9 cellular contexts compared by ENCODE assay signal in genomic region chr3:31567036-31567435, GRCh38. TPM values are rescaled to one million over a fixed set of nuclear protein-coding genes. Genes with fewer than 3 reads are reported as not detected.
DNase-seq lines count a peak whose midpoint lies in the region; ATAC-seq, FAIRE-seq and TF ChIP-seq lines count a peak whose summit lies in the region.
"Had no signal": no experiment of that assay in that cellular context is flagged by ENCODE, and none has a peak within 500 bp of the region (broad histone marks: within the 10 kb centered on the region; RNA-seq: fewer than 3 reads in every experiment).

No MANE protein-coding gene starts in this region.

- no peak overlapping the region for H2AFZ ChIP-seq in GM12878 (ENCODE audit: control insufficient read depth, low read depth, low read length)

- peak; percentile 73 for ATAC-seq in HG02938 (IDR thresholded peaks at IDR 0.05; ENCODE audit: unreplicated experiment)
- peak; percentile 80 for ATAC-seq in GM12878
- no peak for ATAC-seq in GM18870 (IDR thresholded peaks at IDR 0.05; ENCODE audit: unreplicated experiment)
- ATAC-seq in GM19395 (IDR thresholded peaks at IDR 0.05; ENCODE audit: unreplicated experiment): no peak

- no peak for FAIRE-seq in GM12878 (lab: Jason Lieb, UNC)

- H3K9me3 ChIP-seq in GM12878 (replicated peaks; ENCODE audit: control insufficient read depth, insufficient read depth, low read length): peaks cover 8% of the 10 kb centered on the region; the same call in 2 of the 3 replicates

- H3K36me3 Mint-ChIP-seq in activated CD4-positive, alpha-beta T cell treated with anti-CD3 and anti-CD28 coated beads, Interleukin-2, amount 10 ng/mL, durations not matched to agents 24 days and 14 days (ENCODE audit: low read depth): peaks cover 14% of the 10 kb centered on the region
- no peaks in the 10 kb centered on the region for H3K36me3 Mint-ChIP-seq in neural crest cell (ENCODE audit: low read depth)

- no TSS peak for BruUV-seq in GM12878 (replicated peaks; lab: Mats Ljungman, UMichigan)

- no peak for TF ChIP-seq EP300 in GM12878 (IDR thresholded peaks at IDR 0.05; ENCODE audit: borderline replicate concordance in 1 of 2, control insufficient read depth in 1 of 2, low read depth in 2 of 2, low read length in 2 of 2)

- peaks cover 3% of the 10 kb centered on the region; the same call in 1 of the 2 replicates for H4K20me1 ChIP-seq in GM12878 (ENCODE audit: control insufficient read depth, insufficient read depth)

- H3K9ac ChIP-seq in GM12878 (ENCODE audit: control insufficient read depth, insufficient read depth, low read length): no peak overlapping the region

- peaks cover 56% of the 10 kb centered on the region for H3K4me1 Mint-ChIP-seq in activated CD4-positive, alpha-beta T cell treated with anti-CD3 and anti-CD28 coated beads, Interleukin-2, amount 10 ng/mL, durations not matched to agents 24 days and 14 days
- H3K4me1 Mint-ChIP-seq in neural crest cell: peaks cover 32% of the 10 kb centered on the region

- H3K36me3 ChIP-seq in GM12878 (ENCODE audit: control insufficient read depth in 2 of 2, insufficient read depth in 2 of 2, low read length in 1 of 2): no peaks in the 10 kb centered on the region

- TF ChIP-seq RAD21 in GM12878 (IDR thresholded peaks at IDR 0.05; ENCODE audit: insufficient read depth, low read depth, low read length): no peak

- DNase-seq in activated CD4-positive, alpha-beta T cell treated with anti-CD3 and anti-CD28 coated beads, Interleukin-2, amount 10 ng/mL, durations not matched to agents 24 days and 14 days: peak; percentile 62
- DNase-seq in activated CD4-positive, alpha-beta T cell treated with anti-CD3 and anti-CD28 coated beads for 1 hour: no peak
- DNase-seq in GM12878 (ENCODE audit: low read depth, low spot score): no peak
- no peak for DNase-seq in neural crest cell (ENCODE audit: low read depth, low spot score)
- no peak for DNase-seq in NCI-H2029 (lab: John Stamatoyannopoulos, UW)
- DNase-seq: DMS79 had no signal

- no peak overlapping the region for H3K4me3 Mint-ChIP-seq in activated CD4-positive, alpha-beta T cell treated with anti-CD3 and anti-CD28 coated beads, Interleukin-2, amount 10 ng/mL, durations not matched to agents 24 days and 14 days
- no peak overlapping the region for H3K4me3 Mint-ChIP-seq in neural crest cell

- H3K27ac Mint-ChIP-seq in activated CD4-positive, alpha-beta T cell treated with anti-CD3 and anti-CD28 coated beads, Interleukin-2, amount 10 ng/mL, durations not matched to agents 24 days and 14 days: no peak overlapping the region
- no peak overlapping the region for H3K27ac Mint-ChIP-seq in neural crest cell (ENCODE audit: unreplicated experiment)

- intact Hi-C loops in activated CD4-positive, alpha-beta T cell treated with anti-CD3 and anti-CD28 coated beads, Interleukin-2, amount 10 ng/mL, durations not matched to agents 24 days and 14 days (cut with micrococcal nuclease): no loop called here
- intact Hi-C loops in GM12878 (cut with micrococcal nuclease; ENCODE audit: unreplicated experiment): no loop called here

- SMC1A ChIA-PET in GM12878 (lab: Charles Lee; ENCODE audit: uncharacterized antibody, unreplicated experiment): no interaction called here

- POLR2A ChIA-PET in GM12878 (lab: Charles Lee): no interaction called here

- CTCF ChIA-PET in GM12878 (lab: Yijun Ruan, JAX): interaction anchor here (0.6 to 2.1 kb wide), 7 partner anchors 8 to 63 kb away, joined by 3 to 7 read pairs (median 4); partner anchors contain the start of gene STT3B

- no peak overlapping the region for H3K4me3 ChIP-seq in GM12878

- no peak overlapping the region for H3K27ac ChIP-seq in GM12878 (ENCODE audit: control insufficient read depth, insufficient read depth)

- no peak overlapping the region for H3K4me2 ChIP-seq in GM12878 (ENCODE audit: control insufficient read depth, insufficient read depth)

- peaks cover 97% of the 10 kb centered on the region for H3K79me2 ChIP-seq in GM12878 (ENCODE audit: control insufficient read depth, insufficient read depth, low read length)

- RAD21 ChIA-PET in GM12878 (lab: Charles Lee; ENCODE audit: unreplicated experiment): no interaction called here

- TF ChIP-seq POLR2A in GM12878 (IDR thresholded peaks at IDR 0.05; ENCODE audit: low read depth, low read length): no peak

- H3K4me1 ChIP-seq in GM12878 (ENCODE audit: control insufficient read depth, insufficient read depth, low read length): no peaks in the 10 kb centered on the region

- TF ChIP-seq CTCF in GM12878 (IDR thresholded peaks at IDR 0.05 in 2 of 3, conservative IDR thresholded peaks at IDR 0.05 in 1 of 3; ENCODE audit: control insufficient read depth in 2 of 3, extremely low read depth in 1 of 3, insufficient read depth in 1 of 3, low read depth in 3 of 3, low read length in 3 of 3) (peak; percentile 35 to 47 (median 35); a peak in 5 of 6 replicates), neural crest cell (conservative IDR thresholded peaks at IDR 0.05) (peak; percentile 64)

- WGBS in GM12878 (ENCODE audit: insufficient coverage, insufficient replicate concordance, low lambda C conversion rate, missing lambda C conversion rate): 13% methylated on average over 1 of the region's 1 CpG

- H3K27me3 ChIP-seq in GM12878 (replicated peaks in 1 of 2; ENCODE audit: control insufficient read depth in 2 of 2, insufficient read depth in 2 of 2, low read length in 1 of 2): no peaks in the 10 kb centered on the region

- in situ Hi-C loops in GM12878 (cut with MboI): no loop called here

- H3K27me3 Mint-ChIP-seq in activated CD4-positive, alpha-beta T cell treated with anti-CD3 and anti-CD28 coated beads, Interleukin-2, amount 10 ng/mL, durations not matched to agents 24 days and 14 days: no peaks in the 10 kb centered on the region
- no peaks in the 10 kb centered on the region for H3K27me3 Mint-ChIP-seq in neural crest cell (ENCODE audit: low read depth)

- H3K9me3 Mint-ChIP-seq in activated CD4-positive, alpha-beta T cell treated with anti-CD3 and anti-CD28 coated beads, Interleukin-2, amount 10 ng/mL, durations not matched to agents 24 days and 14 days: no peaks in the 10 kb centered on the region
- H3K9me3 Mint-ChIP-seq in neural crest cell: no peaks in the 10 kb centered on the region

TF ChIP-seq in GM12878, 131 proteins besides CTCF, POLR2A, EP300 and RAD21 (continues in another document):
- TF ChIP-seq ZBED1 (IDR thresholded peaks at IDR 0.05; ENCODE audit: borderline replicate concordance): no peak
- TF ChIP-seq, protein P1, sequence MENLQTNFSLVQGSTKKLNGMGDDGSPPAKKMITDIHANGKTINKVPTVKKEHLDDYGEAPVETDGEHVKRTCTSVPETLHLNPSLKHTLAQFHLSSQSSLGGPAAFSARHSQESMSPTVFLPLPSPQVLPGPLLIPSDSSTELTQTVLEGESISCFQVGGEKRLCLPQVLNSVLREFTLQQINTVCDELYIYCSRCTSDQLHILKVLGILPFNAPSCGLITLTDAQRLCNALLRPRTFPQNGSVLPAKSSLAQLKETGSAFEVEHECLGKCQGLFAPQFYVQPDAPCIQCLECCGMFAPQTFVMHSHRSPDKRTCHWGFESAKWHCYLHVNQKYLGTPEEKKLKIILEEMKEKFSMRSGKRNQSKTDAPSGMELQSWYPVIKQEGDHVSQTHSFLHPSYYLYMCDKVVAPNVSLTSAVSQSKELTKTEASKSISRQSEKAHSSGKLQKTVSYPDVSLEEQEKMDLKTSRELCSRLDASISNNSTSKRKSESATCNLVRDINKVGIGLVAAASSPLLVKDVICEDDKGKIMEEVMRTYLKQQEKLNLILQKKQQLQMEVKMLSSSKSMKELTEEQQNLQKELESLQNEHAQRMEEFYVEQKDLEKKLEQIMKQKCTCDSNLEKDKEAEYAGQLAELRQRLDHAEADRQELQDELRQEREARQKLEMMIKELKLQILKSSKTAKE (IDR thresholded peaks at IDR 0.05; ENCODE audit: low read depth, poor library complexity, severe bottlenecking): no peak
- no peak for TF ChIP-seq SREBF2 (IDR thresholded peaks at IDR 0.05; ENCODE audit: low read length)
- no peak for TF ChIP-seq MTA3 (IDR thresholded peaks at IDR 0.05; ENCODE audit: borderline replicate concordance, low read length)
- no peak for TF ChIP-seq CREB1 (IDR thresholded peaks at IDR 0.05; ENCODE audit: low read depth)
- no peak for TF ChIP-seq RUNX3 (IDR thresholded peaks at IDR 0.05; ENCODE audit: low read length)

RNA-seq across cellular contexts. Expression of gene STT3B, which starts 34.3 kb away (rescaled TPM):
- total RNA-seq in activated CD4-positive, alpha-beta T cell treated with anti-CD3 and anti-CD28 coated beads, Interleukin-2, amount 10 ng/mL, durations not matched to agents 24 days and 14 days: 118 and 120 TPM in 2 replicates
- 279 and 287 TPM in 2 replicates for total RNA-seq in GM12878 (2013; cell fraction: nucleolus; rRNA removed)
- total RNA-seq in GM12878 (2014; rRNA removed) (93.5 and 99.7 TPM in 2 replicates), GM12878 (2014; rRNA removed; fragmentation: Illumina TruSeq; extraction: Trizol) (125 and 135 TPM in 2 replicates), GM12878 (2021) (83.9 and 87.3 TPM in 2 replicates), neural crest cell (113 and 116 TPM in 2 replicates)
- 51.0 TPM for polyA plus RNA-seq in GM12878 (2011; ENCODE audit: low read depth)
- polyA plus RNA-seq in GM12878 (2011; rRNA removed) (208 and 308 TPM in 2 replicates), GM12878 (2014; fragmentation: Illumina TruSeq; extraction: Trizol) (80.0 and 89.8 TPM in 2 replicates), GM12878 (2014; fragmentation: Nextera tagmentation; extraction: Ambion mirVana) (10 to 100 TPM; 19.9 to 29.3 TPM), GM12878 (2014; rRNA removed) (55.9 and 71.1 TPM in 2 replicates), GM12878 (2016; fragmentation: Nextera tagmentation; extraction: Ambion mirVana) (10 to 100 TPM; 29.9 to 79.2 TPM)
- polyA plus RNA-seq in GM12878 (2011; cell fraction: cytosol; rRNA removed): 76.6 and 78.3 TPM in 2 replicates
- polyA plus RNA-seq in GM12878 (2011; cell fraction: nucleus; rRNA removed): 99.2 and 113 TPM in 2 replicates
- polyA plus RNA-seq in GM12878 (2012): 73.1 and 105 TPM in 2 replicates
- polyA minus RNA-seq in GM12878 (2011; rRNA and poly(A)+ RNA removed): 213 and 270 TPM in 2 replicates
- 78.4 and 86.4 TPM in 2 replicates for polyA minus RNA-seq in GM12878 (2011; cell fraction: cytosol; rRNA and poly(A)+ RNA removed)
- 110 and 166 TPM in 2 replicates for polyA minus RNA-seq in GM12878 (2011; cell fraction: nucleus; rRNA and poly(A)+ RNA removed)

Comparison
In these comparisons a context has a peak if more than half of its experiments do, and no peak if none do; other contexts are left out.
1. ATAC-seq: peak in HG02938 (single experiment) and GM12878 (single experiment); none in GM18870 (single experiment) and GM19395 (single experiment).